In the genomic region with DNA sequence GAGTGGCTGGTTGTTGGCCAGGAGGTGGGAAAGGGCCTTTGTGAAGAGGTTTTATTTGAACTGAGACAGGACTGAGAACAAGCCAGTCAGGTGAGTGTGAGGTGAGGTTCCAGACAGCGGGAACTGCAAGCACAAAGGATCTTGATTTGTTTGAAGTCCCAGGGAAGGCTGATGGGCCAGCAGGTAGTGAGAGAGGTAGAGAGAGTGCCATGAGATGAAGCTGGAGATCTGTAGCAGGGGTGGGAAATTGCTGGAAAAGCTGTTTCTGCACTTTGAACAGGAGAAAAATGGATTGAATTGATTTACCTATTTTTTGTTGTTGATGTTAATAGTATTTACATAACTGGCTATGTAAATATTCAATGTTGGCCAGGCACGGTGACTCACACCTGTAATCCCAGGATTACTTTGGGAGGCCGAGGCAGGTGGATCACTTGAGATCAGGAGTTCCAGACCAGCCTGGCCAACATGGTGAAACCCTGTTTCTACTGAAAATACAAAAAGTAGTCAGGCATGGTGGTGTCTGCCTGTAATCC, we compare ENCODE assay signal across 1 cellular context.
A peak's percentile ranks its signal among the peaks of the same experiment; 100 is the strongest.
TF ChIP-seq lines count a peak whose summit lies in the region.

No MANE protein-coding gene starts in this region.

TF ChIP-seq in HepG2, 621 proteins besides CTCF, POLR2A, EP300 and RAD21 (continued from another document and continues in another):
- TF ChIP-seq, protein P1, sequence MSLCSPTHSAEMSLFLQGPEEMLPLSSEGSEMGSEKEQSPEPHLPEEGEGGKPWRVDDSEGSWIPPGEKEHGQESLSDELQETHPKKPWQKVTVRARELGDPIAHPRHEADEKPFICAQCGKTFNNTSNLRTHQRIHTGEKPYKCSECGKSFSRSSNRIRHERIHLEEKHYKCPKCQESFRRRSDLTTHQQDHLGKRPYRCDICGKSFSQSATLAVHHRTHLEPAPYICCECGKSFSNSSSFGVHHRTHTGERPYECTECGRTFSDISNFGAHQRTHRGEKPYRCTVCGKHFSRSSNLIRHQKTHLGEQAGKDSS (CRISPR knock-in tag; IDR thresholded peaks at IDR 0.05; ENCODE audit: borderline replicate concordance, low read depth) = peak; percentile 68; the same call in 1 of the 2 replicates
- TF ChIP-seq, protein P2, sequence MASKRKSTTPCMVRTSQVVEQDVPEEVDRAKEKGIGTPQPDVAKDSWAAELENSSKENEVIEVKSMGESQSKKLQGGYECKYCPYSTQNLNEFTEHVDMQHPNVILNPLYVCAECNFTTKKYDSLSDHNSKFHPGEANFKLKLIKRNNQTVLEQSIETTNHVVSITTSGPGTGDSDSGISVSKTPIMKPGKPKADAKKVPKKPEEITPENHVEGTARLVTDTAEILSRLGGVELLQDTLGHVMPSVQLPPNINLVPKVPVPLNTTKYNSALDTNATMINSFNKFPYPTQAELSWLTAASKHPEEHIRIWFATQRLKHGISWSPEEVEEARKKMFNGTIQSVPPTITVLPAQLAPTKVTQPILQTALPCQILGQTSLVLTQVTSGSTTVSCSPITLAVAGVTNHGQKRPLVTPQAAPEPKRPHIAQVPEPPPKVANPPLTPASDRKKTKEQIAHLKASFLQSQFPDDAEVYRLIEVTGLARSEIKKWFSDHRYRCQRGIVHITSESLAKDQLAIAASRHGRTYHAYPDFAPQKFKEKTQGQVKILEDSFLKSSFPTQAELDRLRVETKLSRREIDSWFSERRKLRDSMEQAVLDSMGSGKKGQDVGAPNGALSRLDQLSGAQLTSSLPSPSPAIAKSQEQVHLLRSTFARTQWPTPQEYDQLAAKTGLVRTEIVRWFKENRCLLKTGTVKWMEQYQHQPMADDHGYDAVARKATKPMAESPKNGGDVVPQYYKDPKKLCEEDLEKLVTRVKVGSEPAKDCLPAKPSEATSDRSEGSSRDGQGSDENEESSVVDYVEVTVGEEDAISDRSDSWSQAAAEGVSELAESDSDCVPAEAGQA (IDR thresholded peaks at IDR 0.05; ENCODE audit: low read depth) = 0 out of 2 replicates have a peak, but pooled peaks have one; percentile 17
- TF ChIP-seq, protein P2 (CRISPR knock-in tag; IDR thresholded peaks at IDR 0.05; ENCODE audit: borderline replicate concordance) = no peak
- 0 out of 2 replicates have a peak, but pooled peaks have one; percentile 81 for TF ChIP-seq ZNF383 (CRISPR knock-in tag; IDR thresholded peaks at IDR 0.05; ENCODE audit: borderline replicate concordance)
- TF ChIP-seq ZSCAN31 (CRISPR knock-in tag; IDR thresholded peaks at IDR 0.05; ENCODE audit: low read depth) = no peak
- no peak for TF ChIP-seq JDP2 (CRISPR knock-in tag; IDR thresholded peaks at IDR 0.05; ENCODE audit: borderline replicate concordance)
- 0 out of 2 replicates have a peak, but pooled peaks have one; percentile 49 for TF ChIP-seq ZNF343 (CRISPR knock-in tag; IDR thresholded peaks at IDR 0.05)
- no peak for TF ChIP-seq NR1H2 (CRISPR knock-in tag; IDR thresholded peaks at IDR 0.05; ENCODE audit: borderline replicate concordance, low read depth)
- TF ChIP-seq SMARCC2 (IDR thresholded peaks at IDR 0.05) = 0 out of 2 replicates have a peak, but pooled peaks have one; percentile 24
- no peak for TF ChIP-seq ZNF234 (CRISPR knock-in tag; conservative IDR thresholded peaks at IDR 0.05)
- no peak for TF ChIP-seq TCF7L2 (IDR thresholded peaks at IDR 0.05; ENCODE audit: low read depth, low read length)
- no peak for TF ChIP-seq GABPB1 (CRISPR knock-in tag; IDR thresholded peaks at IDR 0.05)
- no peak for TF ChIP-seq ZSCAN21 (CRISPR knock-in tag; IDR thresholded peaks at IDR 0.05; ENCODE audit: borderline replicate concordance)
- TF ChIP-seq, protein P3, sequence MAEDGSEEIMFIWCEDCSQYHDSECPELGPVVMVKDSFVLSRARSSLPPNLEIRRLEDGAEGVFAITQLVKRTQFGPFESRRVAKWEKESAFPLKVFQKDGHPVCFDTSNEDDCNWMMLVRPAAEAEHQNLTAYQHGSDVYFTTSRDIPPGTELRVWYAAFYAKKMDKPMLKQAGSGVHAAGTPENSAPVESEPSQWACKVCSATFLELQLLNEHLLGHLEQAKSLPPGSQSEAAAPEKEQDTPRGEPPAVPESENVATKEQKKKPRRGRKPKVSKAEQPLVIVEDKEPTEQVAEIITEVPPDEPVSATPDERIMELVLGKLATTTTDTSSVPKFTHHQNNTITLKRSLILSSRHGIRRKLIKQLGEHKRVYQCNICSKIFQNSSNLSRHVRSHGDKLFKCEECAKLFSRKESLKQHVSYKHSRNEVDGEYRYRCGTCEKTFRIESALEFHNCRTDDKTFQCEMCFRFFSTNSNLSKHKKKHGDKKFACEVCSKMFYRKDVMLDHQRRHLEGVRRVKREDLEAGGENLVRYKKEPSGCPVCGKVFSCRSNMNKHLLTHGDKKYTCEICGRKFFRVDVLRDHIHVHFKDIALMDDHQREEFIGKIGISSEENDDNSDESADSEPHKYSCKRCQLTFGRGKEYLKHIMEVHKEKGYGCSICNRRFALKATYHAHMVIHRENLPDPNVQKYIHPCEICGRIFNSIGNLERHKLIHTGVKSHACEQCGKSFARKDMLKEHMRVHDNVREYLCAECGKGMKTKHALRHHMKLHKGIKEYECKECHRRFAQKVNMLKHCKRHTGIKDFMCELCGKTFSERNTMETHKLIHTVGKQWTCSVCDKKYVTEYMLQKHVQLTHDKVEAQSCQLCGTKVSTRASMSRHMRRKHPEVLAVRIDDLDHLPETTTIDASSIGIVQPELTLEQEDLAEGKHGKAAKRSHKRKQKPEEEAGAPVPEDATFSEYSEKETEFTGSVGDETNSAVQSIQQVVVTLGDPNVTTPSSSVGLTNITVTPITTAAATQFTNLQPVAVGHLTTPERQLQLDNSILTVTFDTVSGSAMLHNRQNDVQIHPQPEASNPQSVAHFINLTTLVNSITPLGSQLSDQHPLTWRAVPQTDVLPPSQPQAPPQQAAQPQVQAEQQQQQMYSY (CRISPR knock-in tag; IDR thresholded peaks at IDR 0.05) = no peak
- TF ChIP-seq, protein P4, sequence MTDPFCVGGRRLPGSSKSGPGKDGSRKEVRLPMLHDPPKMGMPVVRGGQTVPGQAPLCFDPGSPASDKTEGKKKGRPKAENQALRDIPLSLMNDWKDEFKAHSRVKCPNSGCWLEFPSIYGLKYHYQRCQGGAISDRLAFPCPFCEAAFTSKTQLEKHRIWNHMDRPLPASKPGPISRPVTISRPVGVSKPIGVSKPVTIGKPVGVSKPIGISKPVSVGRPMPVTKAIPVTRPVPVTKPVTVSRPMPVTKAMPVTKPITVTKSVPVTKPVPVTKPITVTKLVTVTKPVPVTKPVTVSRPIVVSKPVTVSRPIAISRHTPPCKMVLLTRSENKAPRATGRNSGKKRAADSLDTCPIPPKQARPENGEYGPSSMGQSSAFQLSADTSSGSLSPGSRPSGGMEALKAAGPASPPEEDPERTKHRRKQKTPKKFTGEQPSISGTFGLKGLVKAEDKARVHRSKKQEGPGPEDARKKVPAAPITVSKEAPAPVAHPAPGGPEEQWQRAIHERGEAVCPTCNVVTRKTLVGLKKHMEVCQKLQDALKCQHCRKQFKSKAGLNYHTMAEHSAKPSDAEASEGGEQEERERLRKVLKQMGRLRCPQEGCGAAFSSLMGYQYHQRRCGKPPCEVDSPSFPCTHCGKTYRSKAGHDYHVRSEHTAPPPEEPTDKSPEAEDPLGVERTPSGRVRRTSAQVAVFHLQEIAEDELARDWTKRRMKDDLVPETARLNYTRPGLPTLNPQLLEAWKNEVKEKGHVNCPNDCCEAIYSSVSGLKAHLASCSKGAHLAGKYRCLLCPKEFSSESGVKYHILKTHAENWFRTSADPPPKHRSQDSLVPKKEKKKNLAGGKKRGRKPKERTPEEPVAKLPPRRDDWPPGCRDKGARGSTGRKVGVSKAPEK (CRISPR knock-in tag; IDR thresholded peaks at IDR 0.05; ENCODE audit: borderline replicate concordance) = no peak
- TF ChIP-seq ATRX (CRISPR knock-in tag; IDR thresholded peaks at IDR 0.05; ENCODE audit: borderline replicate concordance) = no peak
- no peak for TF ChIP-seq MAF1 (CRISPR knock-in tag; IDR thresholded peaks at IDR 0.05; ENCODE audit: borderline replicate concordance)
- TF ChIP-seq U2AF1 (optimal IDR thresholded peaks at IDR 0.05; ENCODE audit: low read depth, low read length) = no peak
- TF ChIP-seq, protein P5, sequence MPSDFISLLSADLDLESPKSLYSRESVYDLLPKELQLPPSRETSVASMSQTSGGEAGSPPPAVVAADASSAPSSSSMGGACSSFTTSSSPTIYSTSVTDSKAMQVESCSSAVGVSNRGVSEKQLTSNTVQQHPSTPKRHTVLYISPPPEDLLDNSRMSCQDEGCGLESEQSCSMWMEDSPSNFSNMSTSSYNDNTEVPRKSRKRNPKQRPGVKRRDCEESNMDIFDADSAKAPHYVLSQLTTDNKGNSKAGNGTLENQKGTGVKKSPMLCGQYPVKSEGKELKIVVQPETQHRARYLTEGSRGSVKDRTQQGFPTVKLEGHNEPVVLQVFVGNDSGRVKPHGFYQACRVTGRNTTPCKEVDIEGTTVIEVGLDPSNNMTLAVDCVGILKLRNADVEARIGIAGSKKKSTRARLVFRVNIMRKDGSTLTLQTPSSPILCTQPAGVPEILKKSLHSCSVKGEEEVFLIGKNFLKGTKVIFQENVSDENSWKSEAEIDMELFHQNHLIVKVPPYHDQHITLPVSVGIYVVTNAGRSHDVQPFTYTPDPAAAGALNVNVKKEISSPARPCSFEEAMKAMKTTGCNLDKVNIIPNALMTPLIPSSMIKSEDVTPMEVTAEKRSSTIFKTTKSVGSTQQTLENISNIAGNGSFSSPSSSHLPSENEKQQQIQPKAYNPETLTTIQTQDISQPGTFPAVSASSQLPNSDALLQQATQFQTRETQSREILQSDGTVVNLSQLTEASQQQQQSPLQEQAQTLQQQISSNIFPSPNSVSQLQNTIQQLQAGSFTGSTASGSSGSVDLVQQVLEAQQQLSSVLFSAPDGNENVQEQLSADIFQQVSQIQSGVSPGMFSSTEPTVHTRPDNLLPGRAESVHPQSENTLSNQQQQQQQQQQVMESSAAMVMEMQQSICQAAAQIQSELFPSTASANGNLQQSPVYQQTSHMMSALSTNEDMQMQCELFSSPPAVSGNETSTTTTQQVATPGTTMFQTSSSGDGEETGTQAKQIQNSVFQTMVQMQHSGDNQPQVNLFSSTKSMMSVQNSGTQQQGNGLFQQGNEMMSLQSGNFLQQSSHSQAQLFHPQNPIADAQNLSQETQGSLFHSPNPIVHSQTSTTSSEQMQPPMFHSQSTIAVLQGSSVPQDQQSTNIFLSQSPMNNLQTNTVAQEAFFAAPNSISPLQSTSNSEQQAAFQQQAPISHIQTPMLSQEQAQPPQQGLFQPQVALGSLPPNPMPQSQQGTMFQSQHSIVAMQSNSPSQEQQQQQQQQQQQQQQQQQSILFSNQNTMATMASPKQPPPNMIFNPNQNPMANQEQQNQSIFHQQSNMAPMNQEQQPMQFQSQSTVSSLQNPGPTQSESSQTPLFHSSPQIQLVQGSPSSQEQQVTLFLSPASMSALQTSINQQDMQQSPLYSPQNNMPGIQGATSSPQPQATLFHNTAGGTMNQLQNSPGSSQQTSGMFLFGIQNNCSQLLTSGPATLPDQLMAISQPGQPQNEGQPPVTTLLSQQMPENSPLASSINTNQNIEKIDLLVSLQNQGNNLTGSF (CRISPR knock-in tag; IDR thresholded peaks at IDR 0.05) = no peak
- no peak for TF ChIP-seq ZFAT (CRISPR knock-in tag; conservative IDR thresholded peaks at IDR 0.05)
- 0 out of 2 replicates have a peak, but pooled peaks have one; percentile 42 for TF ChIP-seq NCOR1 (IDR thresholded peaks at IDR 0.05; ENCODE audit: borderline replicate concordance, low read length)
- TF ChIP-seq ZNF331 (CRISPR knock-in tag; IDR thresholded peaks at IDR 0.05) = peak; percentile 71
- TF ChIP-seq ZBTB42 (CRISPR knock-in tag; IDR thresholded peaks at IDR 0.05) = no peak
- no peak for TF ChIP-seq MLLT10 (CRISPR knock-in tag; IDR thresholded peaks at IDR 0.05)
- TF ChIP-seq HDAC1 (CRISPR knock-in tag; IDR thresholded peaks at IDR 0.05) = peak; percentile 52; the same call in 1 of the 2 replicates
- peak; percentile 48; the same call in 1 of the 2 replicates for TF ChIP-seq TCF7 (IDR thresholded peaks at IDR 0.05; ENCODE audit: low read depth)
- TF ChIP-seq MTF2 (CRISPR knock-in tag; IDR thresholded peaks at IDR 0.05; ENCODE audit: borderline replicate concordance) = no peak
- no peak for TF ChIP-seq ZFP41 (CRISPR knock-in tag; IDR thresholded peaks at IDR 0.05; ENCODE audit: borderline replicate concordance)
- TF ChIP-seq KLF13 (CRISPR knock-in tag; IDR thresholded peaks at IDR 0.05) = no peak
- TF ChIP-seq, protein P6, sequence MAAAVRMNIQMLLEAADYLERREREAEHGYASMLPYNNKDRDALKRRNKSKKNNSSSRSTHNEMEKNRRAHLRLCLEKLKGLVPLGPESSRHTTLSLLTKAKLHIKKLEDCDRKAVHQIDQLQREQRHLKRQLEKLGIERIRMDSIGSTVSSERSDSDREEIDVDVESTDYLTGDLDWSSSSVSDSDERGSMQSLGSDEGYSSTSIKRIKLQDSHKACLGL (CRISPR knock-in tag; IDR thresholded peaks at IDR 0.05) = no peak
- no peak; the same call in 1 of the 2 replicates for TF ChIP-seq BHLHE40 (IDR thresholded peaks at IDR 0.05; ENCODE audit: low read length)
